In the genomic region with DNA sequence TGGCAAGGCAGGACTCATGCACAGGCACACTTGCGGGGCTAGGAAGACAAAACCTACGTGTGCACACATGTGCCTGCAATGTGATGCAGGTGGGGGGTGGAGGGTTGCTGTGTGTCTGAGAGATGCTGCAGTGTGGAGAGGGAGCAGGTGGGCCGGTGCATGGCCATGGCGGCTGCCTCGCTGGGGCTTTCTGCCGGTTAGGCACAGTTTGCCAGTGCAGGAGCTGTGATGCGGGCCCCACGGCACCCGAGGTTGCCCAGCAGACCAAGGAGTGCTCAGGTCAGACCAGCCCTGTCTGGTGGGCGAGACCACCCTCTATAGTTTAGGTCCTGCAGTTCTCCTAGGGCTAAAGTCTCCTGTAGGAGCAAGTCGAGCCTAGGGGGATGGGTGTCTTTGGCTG, we compare ENCODE assay signal across 1 cellular context.
TF ChIP-seq lines count a peak whose summit lies in the region.

No MANE protein-coding gene starts in this region.

TF ChIP-seq in H1, 55 proteins besides CTCF, POLR2A, EP300 and RAD21:
- TF ChIP-seq, protein P1, sequence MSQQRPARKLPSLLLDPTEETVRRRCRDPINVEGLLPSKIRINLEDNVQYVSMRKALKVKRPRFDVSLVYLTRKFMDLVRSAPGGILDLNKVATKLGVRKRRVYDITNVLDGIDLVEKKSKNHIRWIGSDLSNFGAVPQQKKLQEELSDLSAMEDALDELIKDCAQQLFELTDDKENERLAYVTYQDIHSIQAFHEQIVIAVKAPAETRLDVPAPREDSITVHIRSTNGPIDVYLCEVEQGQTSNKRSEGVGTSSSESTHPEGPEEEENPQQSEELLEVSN (IDR thresholded peaks at IDR 0.05): no peak
- TF ChIP-seq SAP30 (IDR thresholded peaks at IDR 0.05; ENCODE audit: insufficient read depth, insufficient replicate concordance, low read length): no peak
- TF ChIP-seq, protein P2, sequence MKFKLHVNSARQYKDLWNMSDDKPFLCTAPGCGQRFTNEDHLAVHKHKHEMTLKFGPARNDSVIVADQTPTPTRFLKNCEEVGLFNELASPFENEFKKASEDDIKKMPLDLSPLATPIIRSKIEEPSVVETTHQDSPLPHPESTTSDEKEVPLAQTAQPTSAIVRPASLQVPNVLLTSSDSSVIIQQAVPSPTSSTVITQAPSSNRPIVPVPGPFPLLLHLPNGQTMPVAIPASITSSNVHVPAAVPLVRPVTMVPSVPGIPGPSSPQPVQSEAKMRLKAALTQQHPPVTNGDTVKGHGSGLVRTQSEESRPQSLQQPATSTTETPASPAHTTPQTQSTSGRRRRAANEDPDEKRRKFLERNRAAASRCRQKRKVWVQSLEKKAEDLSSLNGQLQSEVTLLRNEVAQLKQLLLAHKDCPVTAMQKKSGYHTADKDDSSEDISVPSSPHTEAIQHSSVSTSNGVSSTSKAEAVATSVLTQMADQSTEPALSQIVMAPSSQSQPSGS (IDR thresholded peaks at IDR 0.05; ENCODE audit: low read length): no peak
- no peak for TF ChIP-seq RXRA (IDR thresholded peaks at IDR 0.05; ENCODE audit: insufficient read depth, low read depth, low read length)
- no peak for TF ChIP-seq GABPA (IDR thresholded peaks at IDR 0.05; ENCODE audit: borderline replicate concordance, insufficient read depth, low read length)
- TF ChIP-seq NANOG (IDR thresholded peaks at IDR 0.05; ENCODE audit: insufficient read depth, low read depth, low read length, poor library complexity, severe bottlenecking): no peak
- no peak for TF ChIP-seq POU5F1 (IDR thresholded peaks at IDR 0.05; ENCODE audit: low read depth, low read length)
- TF ChIP-seq, protein P3, sequence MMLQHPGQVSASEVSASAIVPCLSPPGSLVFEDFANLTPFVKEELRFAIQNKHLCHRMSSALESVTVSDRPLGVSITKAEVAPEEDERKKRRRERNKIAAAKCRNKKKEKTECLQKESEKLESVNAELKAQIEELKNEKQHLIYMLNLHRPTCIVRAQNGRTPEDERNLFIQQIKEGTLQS (IDR thresholded peaks at IDR 0.05; ENCODE audit: insufficient read depth, low read depth, low read length): no peak
- no peak for TF ChIP-seq RFX5 (IDR thresholded peaks at IDR 0.05; ENCODE audit: borderline replicate concordance, low read depth, low read length)
- TF ChIP-seq NRF1 (IDR thresholded peaks at IDR 0.05; ENCODE audit: low read depth, low read length): no peak
- TF ChIP-seq SIN3A (conservative IDR thresholded peaks at IDR 0.05 in 1 of 2, IDR thresholded peaks at IDR 0.05 in 1 of 2; ENCODE audit: low read depth in 1 of 2, low read length in 2 of 2): no peak
- TF ChIP-seq HDAC6 (IDR thresholded peaks at IDR 0.05; ENCODE audit: low read depth, low read length): no peak
- TF ChIP-seq TEAD4 (IDR thresholded peaks at IDR 0.05; ENCODE audit: low read depth, low read length): no peak
TF ChIP-seq in H1: peak in this region for 0.
